ENCODE assay signal across 8 cellular contexts in genomic region chr2:240585101-240585500, GRCh38. TPM values are rescaled to one million over a fixed set of nuclear protein-coding genes. Genes with fewer than 3 reads are reported as not detected.
DNase-seq lines count a peak whose midpoint lies in the region; ATAC-seq and TF ChIP-seq lines count a peak whose summit lies in the region.

No MANE protein-coding gene starts in this region.

- WGBS in psoas muscle, 3 donors, result 64 to 76% (median 65%) methylated on average over 6 of the region's 6 CpGs
- 77 to 100% (median 79%) methylated on average over 1 to 6 of the region's 6 CpGs for WGBS in adrenal gland, 4 donors

- H3K9me3 Mint-ChIP-seq in GM23338, result no peaks in the 10 kb centered on the region

- H3K27me3 Mint-ChIP-seq in GM23338 (ENCODE audit: insufficient read depth, low read depth, poor library complexity), result peaks cover 20% of the 10 kb centered on the region

- DNase-seq in GM23338 (ENCODE audit: low spot score) (no peak), fibroblast of mammary gland (ENCODE audit: low read depth) (peak; percentile 8), psoas muscle (peak; percentile 3 to 23), adrenal gland (no peak), NCI-H2227 (lab: John Stamatoyannopoulos, UW; ENCODE audit: unreplicated experiment) (no peak)
- DNase-seq in activated CD4-positive, CD25-positive, alpha-beta regulatory T cell (lab: John Stamatoyannopoulos, UW), result no peak

- H3K79me2 ChIP-seq in GM23338 (replicated peaks; ENCODE audit: insufficient read depth) (peaks cover 81% of the 10 kb centered on the region), OCI-LY3 (ENCODE audit: low read length) (peaks cover 79% of the 10 kb centered on the region)

- TF ChIP-seq POLR2A in adrenal gland (IDR thresholded peaks at IDR 0.05), result no peak

- H2AFZ ChIP-seq in GM23338 (no peak overlapping the region), OCI-LY3 (ENCODE audit: low read depth, low read length) (no peak overlapping the region)

- H3K4me1 Mint-ChIP-seq in GM23338, result peaks cover 40% of the 10 kb centered on the region

- H3K9me2 ChIP-seq in GM23338 (ENCODE audit: insufficient read depth), result no peaks in the 10 kb centered on the region

- peak overlapping the region; percentile 96 for H3K4me3 Mint-ChIP-seq in GM23338

- no peak overlapping the region for H3K27ac ChIP-seq in GM23338 (ENCODE audit: low read depth)
- peak overlapping the region; percentile 98 for H3K27ac ChIP-seq in OCI-LY3 (ENCODE audit: low read length)
- peak overlapping the region; percentile 99 for H3K27ac ChIP-seq in psoas muscle
- peak overlapping the region in 1 of 5 donors; percentile 97 for H3K27ac ChIP-seq in adrenal gland

- no peak overlapping the region for H3K27ac Mint-ChIP-seq in GM23338

- H3K36me3 ChIP-seq in GM23338 (ENCODE audit: insufficient read depth) (no peaks in the 10 kb centered on the region), OCI-LY3 (replicated peaks; ENCODE audit: low read depth, low read length) (peaks cover 34% of the 10 kb centered on the region), psoas muscle (ENCODE audit: insufficient read depth in 1 of 2, low read depth in 1 of 2) (peaks cover 0 to 11% of the 10 kb centered on the region in 2 donors), adrenal gland (replicated peaks in 1 of 2) (no peaks in the 10 kb centered on the region)

- H3K36me3 Mint-ChIP-seq in GM23338 (ENCODE audit: low read depth), result peaks cover 6% of the 10 kb centered on the region; the same call in 2 of the 3 replicates

- H3K9me3 ChIP-seq in OCI-LY3 (ENCODE audit: insufficient read depth, low read length), result no peaks in the 10 kb centered on the region
- H3K9me3 ChIP-seq in psoas muscle, result peaks cover 4% of the 10 kb centered on the region
- no peaks in the 10 kb centered on the region for H3K9me3 ChIP-seq in adrenal gland (replicated peaks in 1 of 3)

- ATAC-seq in GM23338, result no peak
- ATAC-seq in psoas muscle, result no peak

- H3K9ac ChIP-seq in OCI-LY3 (ENCODE audit: low read length), result peak overlapping the region; percentile 100

- H3K27me3 ChIP-seq in GM23338 (ENCODE audit: insufficient read depth), result no peaks in the 10 kb centered on the region
- no peaks in the 10 kb centered on the region for H3K27me3 ChIP-seq in OCI-LY3 (ENCODE audit: low read depth, low read length)
- H3K27me3 ChIP-seq in psoas muscle (ENCODE audit: insufficient read depth in 3 of 3, low read length in 2 of 3), result no peaks in the 10 kb centered on the region
- H3K27me3 ChIP-seq in adrenal gland, result no peaks in the 10 kb centered on the region

- TF ChIP-seq CTCF in GM23338 (conservative IDR thresholded peaks at IDR 0.05; ENCODE audit: low read depth in 2 of 2) (no peak), OCI-LY3 (IDR thresholded peaks at IDR 0.05; ENCODE audit: low read depth, low read length) (no peak), fibroblast of mammary gland (conservative IDR thresholded peaks at IDR 0.05; ENCODE audit: control insufficient read depth, insufficient read depth, low read depth, low read length) (no peak), psoas muscle (IDR thresholded peaks at IDR 0.05) (no peak), adrenal gland (IDR thresholded peaks at IDR 0.05) (no peak)

- peaks cover 38% of the 10 kb centered on the region for H4K20me1 ChIP-seq in GM23338 (replicated peaks; ENCODE audit: insufficient read depth)
- H4K20me1 ChIP-seq in OCI-LY3 (ENCODE audit: insufficient read depth, low read length), result peaks cover 10% of the 10 kb centered on the region

- intact Hi-C loops in psoas muscle (cut with DNase I), result loop anchor here in 1 of 2 donors (2.0 to 10.0 kb wide), 2 partner anchors 14 to 410 kb away; partner anchors contain the start of gene SNED1
- intact Hi-C loops in adrenal gland (cut with DNase I), result no loop called here

- peak overlapping the region; percentile 85 for H3K4me3 ChIP-seq in GM08714 (ENCODE audit: low read length)
- peak overlapping the region; percentile 94 for H3K4me3 ChIP-seq in GM23338
- peak overlapping the region; percentile 98 for H3K4me3 ChIP-seq in OCI-LY3 (ENCODE audit: low read length)
- peak overlapping the region; percentile 99 for H3K4me3 ChIP-seq in fibroblast of mammary gland (ENCODE audit: control insufficient read depth, low read depth, low read length)
- H3K4me3 ChIP-seq in psoas muscle, result peak overlapping the region; percentile 95
- H3K4me3 ChIP-seq in adrenal gland, result peak overlapping the region in 1 of 4 donors; percentile 89

- H3K4me2 ChIP-seq in GM23338, result peak overlapping the region; percentile 97
- H3K4me2 ChIP-seq in OCI-LY3 (ENCODE audit: low read length), result peak overlapping the region; percentile 95

- peaks cover 20% of the 10 kb centered on the region for H3K4me1 ChIP-seq in GM23338 (ENCODE audit: insufficient read depth)
- peaks cover 37% of the 10 kb centered on the region for H3K4me1 ChIP-seq in OCI-LY3 (ENCODE audit: low read length)
- peaks cover 32% of the 10 kb centered on the region for H3K4me1 ChIP-seq in psoas muscle
- H3K4me1 ChIP-seq in adrenal gland (replicated peaks in 1 of 2), result peaks cover 33 to 40% of the 10 kb centered on the region in 2 donors

- 0 out of 2 replicates have a peak, but pooled peaks cover 2% of the 10 kb centered on the region for H3F3A ChIP-seq in GM23338 (replicated peaks; ENCODE audit: low read depth)

TF ChIP-seq in GM23338, 12 proteins besides CTCF, POLR2A, EP300 and RAD21 (continues in another document):
- no peak for TF ChIP-seq POLR2AphosphoS5 (IDR thresholded peaks at IDR 0.05; ENCODE audit: low read depth)

RNA-seq across cellular contexts. Expression of gene CAPN10, which starts 1.4 kb away (rescaled TPM):
- 47.0 and 59.8 TPM in 2 replicates for total RNA-seq in GM23338 (2014; rRNA removed; shearing (Covaris generic))
- polyA plus RNA-seq in GM23338 (2016; fragmentation: Nextera tagmentation; extraction: Ambion mirVana), result 30.2 and 31.7 TPM in 2 replicates
- total RNA-seq in psoas muscle, result 1 to 10 TPM; 5.0 to 9.9 (median 7.6) TPM
- polyA plus RNA-seq in psoas muscle, result 10 to 100 TPM in 2 of 3 donors, 1 to 10 TPM in 1; 8.9 to 15.0 (median 13.1) TPM
- 10 to 100 TPM; 17.3 to 41.8 (median 24.6) TPM for total RNA-seq in adrenal gland
- 100 to 1,000 TPM in 2 of 3 donors, 1 to 10 TPM in 1; 4.7 to 158 (median 102) TPM for polyA plus RNA-seq in adrenal gland

RNA-seq across cellular contexts. Expression of gene RNPEPL1, which starts 16.8 kb away (rescaled TPM):
- 21.0 and 28.4 TPM in 2 replicates for total RNA-seq in GM23338 (2014; rRNA removed; shearing (Covaris generic))
- polyA plus RNA-seq in GM23338 (2016; fragmentation: Nextera tagmentation; extraction: Ambion mirVana) (5.5 and 6.0 TPM in 2 replicates), psoas muscle (10 to 100 TPM; 59.2 to 79.6 (median 71.9) TPM), adrenal gland (100 to 1,000 TPM in 2 of 3 donors, 1 to 10 TPM in 1; 5.1 to 259 (median 110) TPM)
- total RNA-seq in psoas muscle (10 to 100 TPM; 48.8 to 70.4 (median 59.0) TPM), adrenal gland (10 to 100 TPM; 37.0 to 93.3 (median 59.5) TPM)

RNA-seq across cellular contexts. Expression of gene DUSP28, which starts 24.9 kb away (rescaled TPM):
- total RNA-seq in GM23338 (2014; rRNA removed; shearing (Covaris generic)), result 1.0 and 2.7 TPM in 2 replicates
- polyA plus RNA-seq in GM23338 (2016; fragmentation: Nextera tagmentation; extraction: Ambion mirVana) (4.3 and 4.8 TPM in 2 replicates), psoas muscle (10 to 100 TPM in 1 of 3 donors, 1 to 10 TPM in 2; 6.6 to 18.1 (median 9.5) TPM), adrenal gland (10 to 100 TPM in 1 of 3 donors, 1 to 10 TPM in 2; 7.2 to 14.5 (median 8.8) TPM)
- total RNA-seq in psoas muscle (10 to 100 TPM; 10.4 to 12.9 (median 12.7) TPM), adrenal gland (10 to 100 TPM in 3 of 8 donors, 1 to 10 TPM in 5; 4.9 to 22.2 (median 8.3) TPM)

RNA-seq across cellular contexts. Expression of gene ANKMY1, which starts 27.3 kb away (rescaled TPM):
- total RNA-seq in GM23338 (2014; rRNA removed; shearing (Covaris generic)), result 8.9 and 9.0 TPM in 2 replicates
- polyA plus RNA-seq in GM23338 (2016; fragmentation: Nextera tagmentation; extraction: Ambion mirVana), result 2.3 TPM in 2 replicates
- 1 to 10 TPM; 3.0 to 5.8 (median 4.6) TPM for total RNA-seq in psoas muscle
- 1 to 10 TPM; 1.4 to 2.5 (median 2.4) TPM for polyA plus RNA-seq in psoas muscle
- 10 to 100 TPM in 5 of 8 donors, 1 to 10 TPM in 3; 7.2 to 20.3 (median 13.0) TPM for total RNA-seq in adrenal gland
- 10 to 100 TPM in 2 of 3 donors, 1 to 10 TPM in 1; 8.1 to 31.7 (median 10.0) TPM for polyA plus RNA-seq in adrenal gland

RNA-seq across cellular contexts. Expression of gene GPR35, which starts 40.2 kb away (rescaled TPM):
- total RNA-seq in GM23338 (2014; rRNA removed; shearing (Covaris generic)), result 0.39 TPM in 1 of 2 replicates, not detected in the other
- polyA plus RNA-seq in GM23338 (2016; fragmentation: Nextera tagmentation; extraction: Ambion mirVana), result 0.21 TPM in 1 of 2 replicates, not detected in the other
- total RNA-seq in psoas muscle, result under 1 TPM; 0.36 to 0.92 (median 0.68) TPM
- under 1 TPM; 0.30 to 0.89 (median 0.58) TPM for polyA plus RNA-seq in psoas muscle
- total RNA-seq in adrenal gland, result 1 to 10 TPM in 3 of 8 donors, under 1 TPM in 4, not detected in 1; 0.32 to 1.3 (median 0.96) TPM
- 1 to 10 TPM in 2 of 3 donors, under 1 TPM in 1; 0.07 to 5.7 (median 3.5) TPM for polyA plus RNA-seq in adrenal gland

Comparison
In these comparisons a context has a peak if more than half of its experiments do, and no peak if none do; other contexts are left out.
1. DNase-seq: peak in fibroblast of mammary gland (single experiment) and psoas muscle (2 of 2); none in GM23338 (single experiment), adrenal gland (0 of 7), activated CD4-positive, CD25-positive, alpha-beta regulatory T cell (0 of 4) and NCI-H2227 (single experiment).